In the genomic region with DNA sequence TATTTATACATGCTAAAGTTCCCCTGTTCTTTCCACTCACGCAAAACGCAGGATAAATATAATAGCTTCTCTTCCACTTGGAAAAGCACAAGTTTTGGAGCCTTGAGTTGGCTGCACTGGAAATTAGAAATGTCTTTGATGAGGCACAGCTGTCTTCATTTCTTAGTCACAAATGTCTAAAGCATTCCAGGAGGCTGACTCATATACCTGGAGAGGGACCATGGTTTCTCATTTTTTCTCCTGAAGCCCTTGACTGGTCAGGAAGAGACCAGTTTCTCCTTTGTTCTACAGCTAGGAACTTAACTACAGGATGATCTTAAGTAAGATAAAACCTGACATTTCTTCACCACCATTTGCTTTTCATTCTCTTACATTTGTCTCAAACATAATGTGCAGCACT, we compare ENCODE assay signal across 1 cellular context.
TF ChIP-seq lines count a peak whose summit lies in the region.

No MANE protein-coding gene starts in this region.

TF ChIP-seq in IMR-90, 13 proteins besides CTCF, POLR2A, EP300 and RAD21 (continued from another document):
- 0 out of 2 replicates have a peak, but pooled peaks have one; percentile 8 for TF ChIP-seq FOS (IDR thresholded peaks at IDR 0.05; ENCODE audit: low read depth, low read length)
